In the genomic region with DNA sequence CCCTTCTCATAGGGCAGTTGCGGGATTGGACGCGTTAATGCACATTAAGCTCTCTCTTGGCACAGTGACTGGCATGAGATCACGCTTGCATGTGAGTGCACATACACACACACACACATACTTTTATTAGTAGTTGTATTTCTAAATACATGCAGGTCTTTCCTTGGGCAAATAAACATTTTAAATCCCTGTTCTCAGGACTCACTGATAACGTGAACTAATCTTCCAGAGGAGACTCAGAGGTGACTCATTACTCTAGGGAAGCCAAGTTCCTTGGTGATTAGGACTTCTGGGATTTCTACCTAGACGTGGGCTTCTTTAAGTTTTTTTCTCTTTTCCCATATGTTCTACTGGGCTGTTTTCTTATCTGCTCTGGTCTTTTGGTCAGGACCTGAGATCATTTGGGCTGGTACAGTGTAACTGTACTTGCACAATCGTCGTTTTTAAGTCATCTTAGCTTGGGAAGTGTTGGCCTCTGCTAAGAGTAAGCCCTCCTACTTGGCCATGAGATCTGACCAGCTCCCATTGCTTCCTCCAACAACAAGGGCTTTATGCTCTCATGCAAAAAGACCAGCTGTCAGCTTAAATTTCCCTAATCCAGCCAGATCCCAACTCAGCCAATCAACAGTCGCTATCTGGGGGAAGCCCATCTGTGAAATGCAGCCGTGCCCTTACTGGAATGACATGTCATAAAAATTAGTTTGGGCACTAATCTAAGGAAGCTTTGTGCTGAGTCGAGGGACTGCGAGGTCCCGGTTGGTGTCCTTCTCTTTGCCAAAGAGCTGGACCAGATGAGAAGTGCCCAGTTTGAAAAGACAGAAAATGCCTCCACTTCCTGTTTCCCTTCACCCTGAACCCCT, we compare ENCODE assay signal across 10 cellular contexts.
DNase-seq lines count a peak whose midpoint lies in the region; ATAC-seq lines count a peak whose summit lies in the region.
"Had no signal": no experiment of that assay in that cellular context is flagged by ENCODE, and none has a peak within 500 bp of the region (broad histone marks: within the 10 kb centered on the region; RNA-seq: fewer than 3 reads in every experiment).

No MANE protein-coding gene starts in this region.

- no peak for ATAC-seq in activated CD4-positive, CD25-positive, alpha-beta regulatory T cell treated with anti-CD3 and anti-CD28 coated beads, Interleukin-2, amount 50 U/mL, for 24 hours
- ATAC-seq: effector memory CD8-positive, alpha-beta T cell had no signal

- no peak overlapping the region for H3K4me3 Mint-ChIP-seq in T-helper 2 cell treated with Interferon-gamma antibody and Interleukin-4, amounts not matched to agents 5 μg/mL and 100 μg/mL, for 36 hours
- H3K4me3 Mint-ChIP-seq: activated CD4-positive, alpha-beta memory T cell treated with anti-CD3 and anti-CD28 coated beads for 36 hours; effector memory CD8-positive, alpha-beta T cell had no signal

- H3K4me1 Mint-ChIP-seq in T-helper 2 cell treated with Interferon-gamma antibody and Interleukin-4, amounts not matched to agents 5 μg/mL and 100 μg/mL, for 36 hours (ENCODE audit: low read depth), result peaks cover 8% of the 10 kb centered on the region

- H3K27me3 Mint-ChIP-seq in T-helper 2 cell treated with Interferon-gamma antibody and Interleukin-4, amounts not matched to agents 5 μg/mL and 100 μg/mL, for 36 hours (ENCODE audit: low read depth), result no peaks in the 10 kb centered on the region
- H3K27me3 Mint-ChIP-seq: activated CD4-positive, alpha-beta memory T cell treated with anti-CD3 and anti-CD28 coated beads for 36 hours had no signal

- no peaks in the 10 kb centered on the region for H3K36me3 Mint-ChIP-seq in T-helper 2 cell treated with Interferon-gamma antibody and Interleukin-4, amounts not matched to agents 5 μg/mL and 100 μg/mL, for 36 hours (ENCODE audit: low read depth)
- H3K36me3 Mint-ChIP-seq: activated CD4-positive, alpha-beta memory T cell treated with anti-CD3 and anti-CD28 coated beads for 36 hours had no signal

- no peaks in the 10 kb centered on the region for H3K9me3 Mint-ChIP-seq in T-helper 2 cell treated with Interferon-gamma antibody and Interleukin-4, amounts not matched to agents 5 μg/mL and 100 μg/mL, for 36 hours
- H3K9me3 Mint-ChIP-seq: activated CD4-positive, alpha-beta memory T cell treated with anti-CD3 and anti-CD28 coated beads for 36 hours; effector memory CD8-positive, alpha-beta T cell had no signal

- no peak overlapping the region for H3K27ac Mint-ChIP-seq in T-helper 2 cell treated with Interferon-gamma antibody and Interleukin-4, amounts not matched to agents 5 μg/mL and 100 μg/mL, for 36 hours
- H3K27ac Mint-ChIP-seq: activated CD4-positive, alpha-beta memory T cell treated with anti-CD3 and anti-CD28 coated beads for 36 hours; effector memory CD8-positive, alpha-beta T cell had no signal

- DNase-seq in Daoy (ENCODE audit: low read depth) (peak; percentile 68), NCI-H82 treated with DMSO at 0.1 percent for 48 hours (lab: John Stamatoyannopoulos, UW; ENCODE audit: unreplicated experiment) (peak; percentile 97), fibroblast of gingiva (ENCODE audit: low read depth) (peak; percentile 69), pons (ENCODE audit: low spot score) (peak; percentile 74)
- DNase-seq in T-helper 2 cell treated with Interferon-gamma antibody and Interleukin-4, amounts not matched to agents 5 μg/mL and 100 μg/mL, for 36 hours (ENCODE audit: low spot score), result no peak
- no peak for DNase-seq in activated CD4-positive, CD25-positive, alpha-beta regulatory T cell (lab: John Stamatoyannopoulos, UW)
- DNase-seq in stimulated activated CD4-positive, alpha-beta T cell treated with anti-CD3 and anti-CD28 coated beads, Interleukin-2, amount 100 ng/mL, for 48 hours, result no peak
- DNase-seq: activated CD4-positive, alpha-beta memory T cell treated with anti-CD3 and anti-CD28 coated beads for 36 hours; effector memory CD8-positive, alpha-beta T cell had no signal

Comparison
In these comparisons a context has a peak if more than half of its experiments do, and no peak if none do; other contexts are left out.
1. DNase-seq: peak in Daoy (single experiment), NCI-H82 treated with DMSO at 0.1 percent for 48 hours (single experiment), fibroblast of gingiva (single experiment) and pons (single experiment); none in T-helper 2 cell treated with Interferon-gamma antibody and Interleukin-4, amounts not matched to agents 5 μg/mL and 100 μg/mL, for 36 hours (single experiment), activated CD4-positive, CD25-positive, alpha-beta regulatory T cell (0 of 4) and stimulated activated CD4-positive, alpha-beta T cell treated with anti-CD3 and anti-CD28 coated beads, Interleukin-2, amount 100 ng/mL, for 48 hours (0 of 2).